Comparison of ENCODE assay signal across 1 cellular context in genomic region chr6:95768539-95768938, GRCh38.
TF ChIP-seq lines count a peak whose summit lies in the region.

No MANE protein-coding gene starts in this region.

TF ChIP-seq in H1, 55 proteins besides CTCF, POLR2A, EP300 and RAD21 (continued from another document):
- no peak for TF ChIP-seq CTBP2 (IDR thresholded peaks at IDR 0.05; ENCODE audit: borderline replicate concordance, insufficient read depth, insufficient read length, low read length)
- no peak for TF ChIP-seq CBX8 (IDR thresholded peaks at IDR 0.05; ENCODE audit: borderline replicate concordance, low read depth, low read length)
- no peak for TF ChIP-seq SUZ12 (IDR thresholded peaks at IDR 0.05; ENCODE audit: low read length)
